In the genomic region with DNA sequence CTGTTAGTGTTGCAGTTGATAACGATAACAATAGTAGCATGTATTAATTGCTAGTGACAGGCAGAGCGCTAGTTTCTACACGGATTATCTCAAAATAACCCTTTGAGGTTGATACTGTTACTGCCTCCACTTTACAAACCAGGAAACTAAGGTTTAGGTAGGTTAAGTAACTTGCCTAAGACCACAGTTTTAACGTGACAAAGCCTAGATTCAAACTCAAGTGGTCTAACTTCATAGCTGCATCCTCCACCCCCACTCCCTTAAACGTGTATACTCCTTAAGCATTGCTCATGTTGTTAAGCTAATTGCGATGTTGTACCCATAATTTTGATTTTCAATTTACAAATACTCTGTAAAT, we compare ENCODE assay signal across 8 cellular contexts. TPM values are rescaled to one million over a fixed set of nuclear protein-coding genes. Genes with fewer than 3 reads are reported as not detected.
DNase-seq lines count a peak whose midpoint lies in the region; ATAC-seq and TF ChIP-seq lines count a peak whose summit lies in the region.

No MANE protein-coding gene starts in this region.

- DNase-seq in ELR (ENCODE audit: low read depth), result peak; percentile 23
- DNase-seq in astrocyte of the spinal cord (ENCODE audit: low read depth, low spot score), result peak; percentile 3
- no peak for DNase-seq in mucosa of gallbladder (ENCODE audit: low spot score)
- DNase-seq in GDM1 (lab: John Stamatoyannopoulos, UW), result no peak
- no peak for DNase-seq in midbrain (lab: John Stamatoyannopoulos, UW)
- no peak for DNase-seq in NCI-H1105 (lab: John Stamatoyannopoulos, UW)

- no peaks in the 10 kb centered on the region for H3K9me3 ChIP-seq in mononuclear cell (ENCODE audit: low read depth, low read length)

- H3K4me3 ChIP-seq in astrocyte of the spinal cord (ENCODE audit: low read depth, low read length) (peak overlapping the region; percentile 94), mononuclear cell (ENCODE audit: low read length) (peak overlapping the region; percentile 91)

- peak; percentile 8 for ATAC-seq in HG03175 (IDR thresholded peaks at IDR 0.05; ENCODE audit: unreplicated experiment)

- no peak for TF ChIP-seq CTCF in astrocyte of the spinal cord (IDR thresholded peaks at IDR 0.05; ENCODE audit: low read depth, low read length)

- in situ Hi-C loops in astrocyte of the spinal cord (cut with HindIII; ENCODE audit: low sequenced_read_pairs), result no loop called here

- peaks cover 56% of the 10 kb centered on the region for H3K4me1 ChIP-seq in mononuclear cell (ENCODE audit: insufficient read depth, low read length)

- no peaks in the 10 kb centered on the region for H3K27me3 ChIP-seq in mononuclear cell (ENCODE audit: insufficient read depth, low read length)

RNA-seq across cellular contexts. Expression of a gene that starts 1.2 kb away (rescaled TPM):
- total RNA-seq in mononuclear cell, result 42.2 TPM
- 39.0 TPM for total RNA-seq in mucosa of gallbladder

Comparison
In these comparisons a context has a peak if more than half of its experiments do, and no peak if none do; other contexts are left out.
1. DNase-seq: peak in ELR (single experiment) and astrocyte of the spinal cord (single experiment); none in mucosa of gallbladder (single experiment), GDM1 (single experiment), midbrain (single experiment) and NCI-H1105 (single experiment).